ENCODE assay signal across 18 cellular contexts in the genomic region with DNA sequence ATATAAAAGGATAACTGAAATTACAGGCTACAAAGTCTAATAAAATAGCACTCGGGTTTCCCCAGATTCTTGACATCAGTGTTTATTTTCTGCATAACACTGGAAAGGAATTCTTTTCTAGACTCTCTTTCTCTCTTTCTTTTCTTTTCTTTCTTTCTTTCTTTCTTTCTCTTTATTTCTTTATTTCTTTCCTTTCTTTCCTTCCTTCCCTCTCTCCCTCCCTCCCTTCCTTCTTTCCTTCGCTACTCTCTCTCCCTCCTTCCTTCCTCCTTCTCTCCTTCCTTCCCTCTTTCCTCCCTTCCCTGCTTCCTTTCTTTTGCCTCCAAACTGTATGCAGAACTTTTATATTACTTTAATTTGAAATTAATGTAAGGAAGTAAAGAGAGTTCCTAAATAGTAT.
"Had no signal": no experiment of that assay in that cellular context is flagged by ENCODE, and none has a peak within 500 bp of the region (broad histone marks: within the 10 kb centered on the region; RNA-seq: fewer than 3 reads in every experiment).

No MANE protein-coding gene starts in this region.

- DNase-seq: dermis blood vessel endothelial cell; foreskin melanocyte; heart left ventricle; hippocampal formation; kidney glomerular epithelial cell; occipital lobe; pancreas; right cardiac atrium; stimulated activated CD4-positive, alpha-beta T cell treated with anti-CD3 and anti-CD28 coated beads, Interleukin-2, amount 100 ng/mL, for 48 hours; stimulated activated naive CD8-positive, alpha-beta T cell treated with anti-CD3 and anti-CD28 coated beads, Interleukin-15, Interleukin-2, amounts not matched to agents 100 U/mL and 50 U/mL, for 24 hours; tibial artery; uterus had no signal

- H3K27ac Mint-ChIP-seq: nephron, progenitor cell of endocrine pancreas had no signal

- H3K4me1 ChIP-seq: pancreas, tibial artery, uterus had no signal

- H3K9me3 ChIP-seq: colonic mucosa, heart left ventricle, mucosa of descending colon, pancreas, tibial artery, upper lobe of left lung, uterus had no signal

- H3K36me3 ChIP-seq: colonic mucosa, heart left ventricle, pancreas, tibial artery, upper lobe of left lung, uterus had no signal

- H3K4me3 Mint-ChIP-seq: nephron had no signal

- ATAC-seq: pancreas; right cardiac atrium; stimulated activated naive CD8-positive, alpha-beta T cell treated with anti-CD3 and anti-CD28 coated beads, Interleukin-15, Interleukin-2, amounts not matched to agents 100 U/mL and 50 U/mL, for 24 hours had no signal

- H3K4me3 ChIP-seq: colonic mucosa, heart left ventricle, mucosa of descending colon, pancreas, smooth muscle cell, tibial artery, upper lobe of left lung, uterus had no signal

- H3K27ac ChIP-seq: colonic mucosa, heart left ventricle, pancreas, tibial artery, upper lobe of left lung, uterus had no signal

- H3K27me3 ChIP-seq: colonic mucosa, pancreas, upper lobe of left lung, uterus had no signal
